In genomic region chr21:21412096-21412495, GRCh38 we compare ENCODE assay signal across 22 cellular contexts.
"Had no signal": no experiment of that assay in that cellular context is flagged by ENCODE, and none has a peak within 500 bp of the region (broad histone marks: within the 10 kb centered on the region; RNA-seq: fewer than 3 reads in every experiment).

No MANE protein-coding gene starts in this region.

- H3K27ac ChIP-seq: SJSA1 had no signal

- DNase-seq: IMR-90, Karpas-422, KG1, MM.1S, NCI-H1105, NCI-H1417, NCI-H1436 treated with DMSO at 0.1 percent for 48 hours, NCI-H1694, NCI-H187 treated with DMSO at 0.1 percent for 48 hours, NCI-H2029 treated with DMSO at 0.1 percent for 48 hours, NCI-H2171, NCI-H510A, NCI-H524 treated with DMSO at 0.1 percent for 48 hours, NCI-H69, NCI-H774, Right ventricle myocardium superior, RPMI8226, SIG-M5, SW 1271, T-cell had no signal

- ATAC-seq: HepG2, T-cell had no signal
